Comparison of ENCODE assay signal across 1 cellular context in the genomic region with DNA sequence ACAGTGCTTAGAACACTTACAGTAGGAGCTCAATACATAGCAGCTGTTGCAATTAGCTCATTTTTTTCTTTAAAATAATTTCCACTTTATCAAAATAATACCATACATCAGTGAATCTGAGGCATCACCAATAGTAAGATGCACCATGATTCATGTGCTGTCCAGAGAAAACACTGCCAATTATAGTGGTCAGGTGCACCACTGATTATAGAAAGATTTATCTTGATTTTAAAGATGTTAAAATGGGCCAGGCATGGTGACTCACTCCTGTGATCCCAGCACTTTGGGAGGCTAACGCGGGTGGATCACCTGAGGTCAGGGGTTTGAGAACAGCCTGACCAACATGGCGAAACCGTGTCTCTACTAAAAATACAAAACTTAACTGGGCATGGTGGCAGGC.
TF ChIP-seq lines count a peak whose summit lies in the region.

No MANE protein-coding gene starts in this region.

TF ChIP-seq in SK-N-SH, 30 proteins besides CTCF, POLR2A, EP300 and RAD21 (continued from another document):
- TF ChIP-seq, protein P1, sequence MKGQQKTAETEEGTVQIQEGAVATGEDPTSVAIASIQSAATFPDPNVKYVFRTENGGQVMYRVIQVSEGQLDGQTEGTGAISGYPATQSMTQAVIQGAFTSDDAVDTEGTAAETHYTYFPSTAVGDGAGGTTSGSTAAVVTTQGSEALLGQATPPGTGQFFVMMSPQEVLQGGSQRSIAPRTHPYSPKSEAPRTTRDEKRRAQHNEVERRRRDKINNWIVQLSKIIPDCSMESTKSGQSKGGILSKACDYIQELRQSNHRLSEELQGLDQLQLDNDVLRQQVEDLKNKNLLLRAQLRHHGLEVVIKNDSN (IDR thresholded peaks at IDR 0.05; ENCODE audit: borderline replicate concordance, low read depth): no peak
- no peak for TF ChIP-seq FOXM1 (IDR thresholded peaks at IDR 0.05; ENCODE audit: low read depth)
- TF ChIP-seq SMC3 (IDR thresholded peaks at IDR 0.05; ENCODE audit: low read depth, low read length): no peak
- no peak for TF ChIP-seq YY1 (IDR thresholded peaks at IDR 0.05; ENCODE audit: low read depth)
- no peak for TF ChIP-seq FOSL2 (IDR thresholded peaks at IDR 0.05; ENCODE audit: borderline replicate concordance, low read depth)
- TF ChIP-seq, protein P2, sequence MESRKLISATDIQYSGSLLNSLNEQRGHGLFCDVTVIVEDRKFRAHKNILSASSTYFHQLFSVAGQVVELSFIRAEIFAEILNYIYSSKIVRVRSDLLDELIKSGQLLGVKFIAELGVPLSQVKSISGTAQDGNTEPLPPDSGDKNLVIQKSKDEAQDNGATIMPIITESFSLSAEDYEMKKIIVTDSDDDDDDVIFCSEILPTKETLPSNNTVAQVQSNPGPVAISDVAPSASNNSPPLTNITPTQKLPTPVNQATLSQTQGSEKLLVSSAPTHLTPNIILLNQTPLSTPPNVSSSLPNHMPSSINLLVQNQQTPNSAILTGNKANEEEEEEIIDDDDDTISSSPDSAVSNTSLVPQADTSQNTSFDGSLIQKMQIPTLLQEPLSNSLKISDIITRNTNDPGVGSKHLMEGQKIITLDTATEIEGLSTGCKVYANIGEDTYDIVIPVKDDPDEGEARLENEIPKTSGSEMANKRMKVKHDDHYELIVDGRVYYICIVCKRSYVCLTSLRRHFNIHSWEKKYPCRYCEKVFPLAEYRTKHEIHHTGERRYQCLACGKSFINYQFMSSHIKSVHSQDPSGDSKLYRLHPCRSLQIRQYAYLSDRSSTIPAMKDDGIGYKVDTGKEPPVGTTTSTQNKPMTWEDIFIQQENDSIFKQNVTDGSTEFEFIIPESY (IDR thresholded peaks at IDR 0.05; ENCODE audit: borderline replicate concordance, low read depth): no peak
- TF ChIP-seq TAF1 (IDR thresholded peaks at IDR 0.05; ENCODE audit: borderline replicate concordance, low read depth, low read length): no peak
- no peak for TF ChIP-seq SIN3A (IDR thresholded peaks at IDR 0.05; ENCODE audit: borderline replicate concordance, low read depth, low read length)
- TF ChIP-seq NFIC (IDR thresholded peaks at IDR 0.05; ENCODE audit: borderline replicate concordance): no peak
- TF ChIP-seq NRF1 (IDR thresholded peaks at IDR 0.05; ENCODE audit: low read depth, low read length): no peak
